2 cellular contexts compared by ENCODE assay signal in the genomic region with DNA sequence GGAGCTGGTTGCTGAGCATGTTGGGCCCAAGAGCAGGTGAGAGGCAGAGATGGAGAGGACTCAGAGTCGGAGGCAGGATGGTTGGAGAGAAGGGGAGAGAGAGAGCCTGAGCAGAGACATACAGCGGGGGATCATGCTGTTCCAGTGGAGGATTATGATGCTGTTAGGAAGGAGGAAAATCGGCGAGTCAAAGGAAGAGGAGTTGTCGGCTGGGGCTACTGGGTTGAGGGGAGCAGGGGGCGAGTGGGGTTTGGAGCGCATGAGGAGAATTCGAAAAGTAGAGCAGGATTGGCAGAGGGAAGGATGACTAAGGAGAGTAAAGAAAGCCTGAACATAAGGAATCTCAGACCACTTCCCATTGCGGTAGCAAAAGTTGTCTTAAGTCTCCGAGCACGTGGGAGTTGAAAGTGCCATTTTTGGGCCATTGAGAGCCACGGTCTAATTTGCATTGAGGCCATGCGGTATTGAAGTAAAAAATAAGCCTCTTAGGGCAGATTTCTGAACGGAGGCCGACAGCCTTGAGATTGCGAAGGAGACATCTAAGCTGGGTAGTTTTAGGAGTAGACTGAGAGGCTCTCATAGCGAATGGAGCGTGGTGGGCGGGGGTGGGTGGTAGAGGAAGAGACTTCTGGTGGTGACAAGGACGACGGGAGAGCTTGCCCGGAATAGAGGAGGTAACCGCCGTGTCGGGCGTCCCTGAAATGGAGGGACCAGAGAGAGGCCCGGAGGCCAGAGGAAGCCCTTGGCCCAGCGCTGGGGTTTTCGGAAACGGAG.
TF ChIP-seq lines count a peak whose summit lies in the region.

No MANE protein-coding gene starts in this region.

TF ChIP-seq in GM23338, 12 proteins besides CTCF, POLR2A, EP300 and RAD21 (continued from another document):
- TF ChIP-seq, protein P1, sequence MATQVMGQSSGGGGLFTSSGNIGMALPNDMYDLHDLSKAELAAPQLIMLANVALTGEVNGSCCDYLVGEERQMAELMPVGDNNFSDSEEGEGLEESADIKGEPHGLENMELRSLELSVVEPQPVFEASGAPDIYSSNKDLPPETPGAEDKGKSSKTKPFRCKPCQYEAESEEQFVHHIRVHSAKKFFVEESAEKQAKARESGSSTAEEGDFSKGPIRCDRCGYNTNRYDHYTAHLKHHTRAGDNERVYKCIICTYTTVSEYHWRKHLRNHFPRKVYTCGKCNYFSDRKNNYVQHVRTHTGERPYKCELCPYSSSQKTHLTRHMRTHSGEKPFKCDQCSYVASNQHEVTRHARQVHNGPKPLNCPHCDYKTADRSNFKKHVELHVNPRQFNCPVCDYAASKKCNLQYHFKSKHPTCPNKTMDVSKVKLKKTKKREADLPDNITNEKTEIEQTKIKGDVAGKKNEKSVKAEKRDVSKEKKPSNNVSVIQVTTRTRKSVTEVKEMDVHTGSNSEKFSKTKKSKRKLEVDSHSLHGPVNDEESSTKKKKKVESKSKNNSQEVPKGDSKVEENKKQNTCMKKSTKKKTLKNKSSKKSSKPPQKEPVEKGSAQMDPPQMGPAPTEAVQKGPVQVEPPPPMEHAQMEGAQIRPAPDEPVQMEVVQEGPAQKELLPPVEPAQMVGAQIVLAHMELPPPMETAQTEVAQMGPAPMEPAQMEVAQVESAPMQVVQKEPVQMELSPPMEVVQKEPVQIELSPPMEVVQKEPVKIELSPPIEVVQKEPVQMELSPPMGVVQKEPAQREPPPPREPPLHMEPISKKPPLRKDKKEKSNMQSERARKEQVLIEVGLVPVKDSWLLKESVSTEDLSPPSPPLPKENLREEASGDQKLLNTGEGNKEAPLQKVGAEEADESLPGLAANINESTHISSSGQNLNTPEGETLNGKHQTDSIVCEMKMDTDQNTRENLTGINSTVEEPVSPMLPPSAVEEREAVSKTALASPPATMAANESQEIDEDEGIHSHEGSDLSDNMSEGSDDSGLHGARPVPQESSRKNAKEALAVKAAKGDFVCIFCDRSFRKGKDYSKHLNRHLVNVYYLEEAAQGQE (IDR thresholded peaks at IDR 0.05; ENCODE audit: unreplicated experiment): no peak
- TF ChIP-seq JUNB (IDR thresholded peaks at IDR 0.05; ENCODE audit: unreplicated experiment) (no peak), POLR2AphosphoS5 (IDR thresholded peaks at IDR 0.05; ENCODE audit: low read depth) (no peak), EZH2 (IDR thresholded peaks at IDR 0.05; ENCODE audit: low read depth, unreplicated experiment) (no peak), ZNF114 (CRISPR knock-in tag; IDR thresholded peaks at IDR 0.05) (no peak)
- TF ChIP-seq, protein P2, sequence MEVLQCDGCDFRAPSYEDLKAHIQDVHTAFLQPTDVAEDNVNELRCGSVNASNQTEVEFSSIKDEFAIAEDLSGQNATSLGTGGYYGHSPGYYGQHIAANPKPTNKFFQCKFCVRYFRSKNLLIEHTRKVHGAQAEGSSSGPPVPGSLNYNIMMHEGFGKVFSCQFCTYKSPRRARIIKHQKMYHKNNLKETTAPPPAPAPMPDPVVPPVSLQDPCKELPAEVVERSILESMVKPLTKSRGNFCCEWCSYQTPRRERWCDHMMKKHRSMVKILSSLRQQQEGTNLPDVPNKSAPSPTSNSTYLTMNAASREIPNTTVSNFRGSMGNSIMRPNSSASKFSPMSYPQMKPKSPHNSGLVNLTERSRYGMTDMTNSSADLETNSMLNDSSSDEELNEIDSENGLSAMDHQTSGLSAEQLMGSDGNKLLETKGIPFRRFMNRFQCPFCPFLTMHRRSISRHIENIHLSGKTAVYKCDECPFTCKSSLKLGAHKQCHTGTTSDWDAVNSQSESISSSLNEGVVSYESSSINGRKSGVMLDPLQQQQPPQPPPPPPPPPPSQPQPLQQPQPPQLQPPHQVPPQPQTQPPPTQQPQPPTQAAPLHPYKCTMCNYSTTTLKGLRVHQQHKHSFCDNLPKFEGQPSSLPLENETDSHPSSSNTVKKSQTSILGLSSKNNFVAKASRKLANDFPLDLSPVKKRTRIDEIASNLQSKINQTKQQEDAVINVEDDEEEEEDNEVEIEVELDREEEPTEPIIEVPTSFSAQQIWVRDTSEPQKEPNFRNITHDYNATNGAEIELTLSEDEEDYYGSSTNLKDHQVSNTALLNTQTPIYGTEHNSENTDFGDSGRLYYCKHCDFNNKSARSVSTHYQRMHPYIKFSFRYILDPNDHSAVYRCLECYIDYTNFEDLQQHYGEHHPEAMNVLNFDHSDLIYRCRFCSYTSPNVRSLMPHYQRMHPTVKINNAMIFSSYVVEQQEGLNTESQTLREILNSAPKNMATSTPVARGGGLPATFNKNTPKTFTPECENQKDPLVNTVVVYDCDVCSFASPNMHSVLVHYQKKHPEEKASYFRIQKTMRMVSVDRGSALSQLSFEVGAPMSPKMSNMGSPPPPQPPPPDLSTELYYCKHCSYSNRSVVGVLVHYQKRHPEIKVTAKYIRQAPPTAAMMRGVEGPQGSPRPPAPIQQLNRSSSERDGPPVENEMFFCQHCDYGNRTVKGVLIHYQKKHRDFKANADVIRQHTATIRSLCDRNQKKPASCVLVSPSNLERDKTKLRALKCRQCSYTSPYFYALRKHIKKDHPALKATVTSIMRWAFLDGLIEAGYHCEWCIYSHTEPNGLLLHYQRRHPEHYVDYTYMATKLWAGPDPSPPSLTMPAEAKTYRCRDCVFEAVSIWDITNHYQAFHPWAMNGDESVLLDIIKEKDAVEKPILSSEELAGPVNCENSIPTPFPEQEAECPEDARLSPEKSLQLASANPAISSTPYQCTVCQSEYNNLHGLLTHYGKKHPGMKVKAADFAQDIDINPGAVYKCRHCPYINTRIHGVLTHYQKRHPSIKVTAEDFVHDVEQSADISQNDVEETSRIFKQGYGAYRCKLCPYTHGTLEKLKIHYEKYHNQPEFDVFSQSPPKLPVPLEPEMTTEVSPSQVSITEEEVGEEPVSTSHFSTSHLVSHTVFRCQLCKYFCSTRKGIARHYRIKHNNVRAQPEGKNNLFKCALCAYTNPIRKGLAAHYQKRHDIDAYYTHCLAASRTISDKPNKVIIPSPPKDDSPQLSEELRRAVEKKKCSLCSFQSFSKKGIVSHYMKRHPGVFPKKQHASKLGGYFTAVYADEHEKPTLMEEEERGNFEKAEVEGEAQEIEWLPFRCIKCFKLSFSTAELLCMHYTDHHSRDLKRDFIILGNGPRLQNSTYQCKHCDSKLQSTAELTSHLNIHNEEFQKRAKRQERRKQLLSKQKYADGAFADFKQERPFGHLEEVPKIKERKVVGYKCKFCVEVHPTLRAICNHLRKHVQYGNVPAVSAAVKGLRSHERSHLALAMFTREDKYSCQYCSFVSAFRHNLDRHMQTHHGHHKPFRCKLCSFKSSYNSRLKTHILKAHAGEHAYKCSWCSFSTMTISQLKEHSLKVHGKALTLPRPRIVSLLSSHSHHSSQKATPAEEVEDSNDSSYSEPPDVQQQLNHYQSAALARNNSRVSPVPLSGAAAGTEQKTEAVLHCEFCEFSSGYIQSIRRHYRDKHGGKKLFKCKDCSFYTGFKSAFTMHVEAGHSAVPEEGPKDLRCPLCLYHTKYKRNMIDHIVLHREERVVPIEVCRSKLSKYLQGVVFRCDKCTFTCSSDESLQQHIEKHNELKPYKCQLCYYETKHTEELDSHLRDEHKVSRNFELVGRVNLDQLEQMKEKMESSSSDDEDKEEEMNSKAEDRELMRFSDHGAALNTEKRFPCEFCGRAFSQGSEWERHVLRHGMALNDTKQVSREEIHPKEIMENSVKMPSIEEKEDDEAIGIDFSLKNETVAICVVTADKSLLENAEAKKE (CRISPR knock-in tag; IDR thresholded peaks at IDR 0.05): no peak
- TF ChIP-seq, protein P3, sequence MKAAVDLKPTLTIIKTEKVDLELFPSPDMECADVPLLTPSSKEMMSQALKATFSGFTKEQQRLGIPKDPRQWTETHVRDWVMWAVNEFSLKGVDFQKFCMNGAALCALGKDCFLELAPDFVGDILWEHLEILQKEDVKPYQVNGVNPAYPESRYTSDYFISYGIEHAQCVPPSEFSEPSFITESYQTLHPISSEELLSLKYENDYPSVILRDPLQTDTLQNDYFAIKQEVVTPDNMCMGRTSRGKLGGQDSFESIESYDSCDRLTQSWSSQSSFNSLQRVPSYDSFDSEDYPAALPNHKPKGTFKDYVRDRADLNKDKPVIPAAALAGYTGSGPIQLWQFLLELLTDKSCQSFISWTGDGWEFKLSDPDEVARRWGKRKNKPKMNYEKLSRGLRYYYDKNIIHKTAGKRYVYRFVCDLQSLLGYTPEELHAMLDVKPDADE (IDR thresholded peaks at IDR 0.05): no peak

TF ChIP-seq in WTC11, 78 proteins besides CTCF, POLR2A, EP300 and RAD21 (continued from another document):
- TF ChIP-seq, protein P4, sequence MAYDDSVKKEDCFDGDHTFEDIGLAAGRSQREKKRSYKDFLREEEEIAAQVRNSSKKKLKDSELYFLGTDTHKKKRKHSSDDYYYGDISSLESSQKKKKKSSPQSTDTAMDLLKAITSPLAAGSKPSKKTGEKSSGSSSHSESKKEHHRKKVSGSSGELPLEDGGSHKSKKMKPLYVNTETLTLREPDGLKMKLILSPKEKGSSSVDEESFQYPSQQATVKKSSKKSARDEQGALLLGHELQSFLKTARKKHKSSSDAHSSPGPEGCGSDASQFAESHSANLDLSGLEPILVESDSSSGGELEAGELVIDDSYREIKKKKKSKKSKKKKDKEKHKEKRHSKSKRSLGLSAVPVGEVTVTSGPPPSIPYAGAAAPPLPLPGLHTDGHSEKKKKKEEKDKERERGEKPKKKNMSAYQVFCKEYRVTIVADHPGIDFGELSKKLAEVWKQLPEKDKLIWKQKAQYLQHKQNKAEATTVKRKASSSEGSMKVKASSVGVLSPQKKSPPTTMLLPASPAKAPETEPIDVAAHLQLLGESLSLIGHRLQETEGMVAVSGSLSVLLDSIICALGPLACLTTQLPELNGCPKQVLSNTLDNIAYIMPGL (CRISPR knock-in tag; IDR thresholded peaks at IDR 0.05): no peak
- TF ChIP-seq PRRX2 (CRISPR knock-in tag; IDR thresholded peaks at IDR 0.05) (no peak), ZNF396 (CRISPR knock-in tag; IDR thresholded peaks at IDR 0.05; ENCODE audit: borderline replicate concordance) (no peak), ZNF232 (CRISPR knock-in tag; IDR thresholded peaks at IDR 0.05) (no peak), ELF4 (CRISPR knock-in tag; IDR thresholded peaks at IDR 0.05; ENCODE audit: low read depth) (no peak), KAT7 (CRISPR knock-in tag; IDR thresholded peaks at IDR 0.05; ENCODE audit: borderline replicate concordance) (no peak)
- TF ChIP-seq, protein P5, sequence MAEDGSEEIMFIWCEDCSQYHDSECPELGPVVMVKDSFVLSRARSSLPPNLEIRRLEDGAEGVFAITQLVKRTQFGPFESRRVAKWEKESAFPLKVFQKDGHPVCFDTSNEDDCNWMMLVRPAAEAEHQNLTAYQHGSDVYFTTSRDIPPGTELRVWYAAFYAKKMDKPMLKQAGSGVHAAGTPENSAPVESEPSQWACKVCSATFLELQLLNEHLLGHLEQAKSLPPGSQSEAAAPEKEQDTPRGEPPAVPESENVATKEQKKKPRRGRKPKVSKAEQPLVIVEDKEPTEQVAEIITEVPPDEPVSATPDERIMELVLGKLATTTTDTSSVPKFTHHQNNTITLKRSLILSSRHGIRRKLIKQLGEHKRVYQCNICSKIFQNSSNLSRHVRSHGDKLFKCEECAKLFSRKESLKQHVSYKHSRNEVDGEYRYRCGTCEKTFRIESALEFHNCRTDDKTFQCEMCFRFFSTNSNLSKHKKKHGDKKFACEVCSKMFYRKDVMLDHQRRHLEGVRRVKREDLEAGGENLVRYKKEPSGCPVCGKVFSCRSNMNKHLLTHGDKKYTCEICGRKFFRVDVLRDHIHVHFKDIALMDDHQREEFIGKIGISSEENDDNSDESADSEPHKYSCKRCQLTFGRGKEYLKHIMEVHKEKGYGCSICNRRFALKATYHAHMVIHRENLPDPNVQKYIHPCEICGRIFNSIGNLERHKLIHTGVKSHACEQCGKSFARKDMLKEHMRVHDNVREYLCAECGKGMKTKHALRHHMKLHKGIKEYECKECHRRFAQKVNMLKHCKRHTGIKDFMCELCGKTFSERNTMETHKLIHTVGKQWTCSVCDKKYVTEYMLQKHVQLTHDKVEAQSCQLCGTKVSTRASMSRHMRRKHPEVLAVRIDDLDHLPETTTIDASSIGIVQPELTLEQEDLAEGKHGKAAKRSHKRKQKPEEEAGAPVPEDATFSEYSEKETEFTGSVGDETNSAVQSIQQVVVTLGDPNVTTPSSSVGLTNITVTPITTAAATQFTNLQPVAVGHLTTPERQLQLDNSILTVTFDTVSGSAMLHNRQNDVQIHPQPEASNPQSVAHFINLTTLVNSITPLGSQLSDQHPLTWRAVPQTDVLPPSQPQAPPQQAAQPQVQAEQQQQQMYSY (CRISPR knock-in tag; IDR thresholded peaks at IDR 0.05): no peak
